ENCODE assay signal across 25 cellular contexts in genomic region chr16:1949507-1949906, GRCh38. TPM values are rescaled to one million over a fixed set of nuclear protein-coding genes. Genes with fewer than 3 reads are reported as not detected.
A peak's percentile ranks its signal among the peaks of the same experiment; 100 is the strongest.
DNase-seq lines count a peak whose midpoint lies in the region; ATAC-seq, FAIRE-seq and TF ChIP-seq lines count a peak whose summit lies in the region.
"Had no signal": no experiment of that assay in that cellular context is flagged by ENCODE, and none has a peak within 500 bp of the region (broad histone marks: within the 10 kb centered on the region; RNA-seq: fewer than 3 reads in every experiment).

No MANE protein-coding gene starts in this region.

- H3K9ac ChIP-seq in neuronal stem cell (ENCODE audit: low read depth, low read length, poor library complexity) = no peak overlapping the region
- H3K9ac ChIP-seq in skeletal muscle tissue (ENCODE audit: low read depth in 1 of 3, low read length in 3 of 3) = peak overlapping the region in 1 of 3 donors; percentile 83

- H3K4me3 ChIP-seq in bronchial epithelial cell (ENCODE audit: low read depth, low read length) (no peak overlapping the region), epithelial cell of esophagus (ENCODE audit: low read length) (no peak overlapping the region), neuronal stem cell (ENCODE audit: low read length in 2 of 2) (no peak overlapping the region), skeletal muscle tissue (ENCODE audit: low read length in 3 of 3) (no peak overlapping the region)
- H3K4me3 ChIP-seq: GM23338 had no signal

- no peak for ATAC-seq in stimulated activated naive CD8-positive, alpha-beta T cell treated with anti-CD3 and anti-CD28 coated beads, Interleukin-15, amount 100 ng/mL, for 72 hours
- ATAC-seq: GM23338 had no signal

- no peak overlapping the region for H3K18ac ChIP-seq in neuronal stem cell (ENCODE audit: low read length)

- WGBS in neuronal stem cell (ENCODE audit: extremely low coverage in 2 of 2, insufficient read length in 2 of 2, insufficient replicate concordance in 1 of 2), 2 donors = no CpG with 5 or more reads among the region's 11 CpGs

- H3K27ac ChIP-seq in neuronal stem cell (replicated peaks; ENCODE audit: low read length) (no peak overlapping the region), skeletal muscle tissue (ENCODE audit: low read depth, low read length) (peak overlapping the region; percentile 93)

- no peak overlapping the region for H2BK120ac ChIP-seq in neuronal stem cell (ENCODE audit: low read depth, low read length)

- no peaks in the 10 kb centered on the region for H3K27me3 Mint-ChIP-seq in stimulated activated naive CD8-positive, alpha-beta T cell treated with anti-CD3 and anti-CD28 coated beads, Interleukin-15, amount 100 ng/mL, for 72 hours
- H3K27me3 Mint-ChIP-seq: CD4-positive, alpha-beta memory T cell had no signal

- H2BK12ac ChIP-seq in neuronal stem cell (ENCODE audit: low read length) = no peak overlapping the region

- no peaks in the 10 kb centered on the region for H3K79me1 ChIP-seq in neuronal stem cell (ENCODE audit: low read depth, low read length)

- H2AK5ac ChIP-seq in neuronal stem cell (ENCODE audit: low read depth, low read length) = no peak overlapping the region

- H3K4me1 ChIP-seq in neuronal stem cell (ENCODE audit: control insufficient read depth in 2 of 2, insufficient read depth in 1 of 2, low read depth in 1 of 2, low read length in 2 of 2) (no peaks in the 10 kb centered on the region), skeletal muscle tissue (ENCODE audit: control insufficient read depth in 3 of 3, insufficient read depth in 3 of 3, low read length in 3 of 3) (peaks cover 54 to 76% (median 63%) of the 10 kb centered on the region in 3 donors)

- no peak overlapping the region for H2BK5ac ChIP-seq in neuronal stem cell (ENCODE audit: low read length)

- H3K4me2 ChIP-seq in neuronal stem cell (ENCODE audit: insufficient read depth, low read length, poor library complexity, severe bottlenecking) = no peak overlapping the region
- H3K4me2 ChIP-seq: GM23338 had no signal

- H3K9me3 Mint-ChIP-seq in stimulated activated naive CD8-positive, alpha-beta T cell treated with anti-CD3 and anti-CD28 coated beads, Interleukin-15, amount 100 ng/mL, for 72 hours = no peaks in the 10 kb centered on the region
- H3K9me3 Mint-ChIP-seq: CD4-positive, alpha-beta memory T cell; GM23338 had no signal

- no peaks in the 10 kb centered on the region for H3K27me3 ChIP-seq in bronchial epithelial cell (ENCODE audit: control insufficient read depth, insufficient read depth, low read length)
- peaks cover 0 to 7% (median 0%) of the 10 kb centered on the region in 3 experiments for H3K27me3 ChIP-seq in neuronal stem cell (ENCODE audit: control insufficient read depth in 3 of 3, insufficient read depth in 3 of 3, low read depth in 1 of 3, low read length in 3 of 3)
- no peaks in the 10 kb centered on the region for H3K27me3 ChIP-seq in skeletal muscle tissue (ENCODE audit: control insufficient read depth in 3 of 3, insufficient read depth in 3 of 3, low read length in 3 of 3)

- H4K91ac ChIP-seq in neuronal stem cell (ENCODE audit: low read depth, low read length, poor library complexity) = no peak overlapping the region

- no peak for FAIRE-seq in bronchial epithelial cell (lab: Jason Lieb, UNC)
- FAIRE-seq: GM12891, GM18507 had no signal

- peak; percentile 51 for DNase-seq in bronchial epithelial cell (ENCODE audit: low read depth)
- DNase-seq in epithelial cell of esophagus (ENCODE audit: low read depth) = peak; percentile 71
- no peak for DNase-seq in neuronal stem cell (ENCODE audit: low spot score)
- no peak for DNase-seq in activated CD4-positive, alpha-beta T cell treated with anti-CD3 and anti-CD28 coated beads, Interleukin-2, amount 50 U/mL, for 4 hours
- no peak for DNase-seq in NCI-H82 treated with DMSO at 0.1 percent for 48 hours (lab: John Stamatoyannopoulos, UW; ENCODE audit: unreplicated experiment)
- no peak for DNase-seq in stimulated activated naive CD8-positive, alpha-beta T cell treated with anti-CD3 and anti-CD28 coated beads, Interleukin-15, amount 100 ng/mL, for 72 hours
- no peak for DNase-seq in T1000 (lab: John Stamatoyannopoulos, UW)
- DNase-seq: C1 segment of cervical spinal cord, Calu3, COR-L47, DMS53, DMS79 treated with DMSO at 0.1 percent for 48 hours, GF-D8, H9 had no signal

- H3K36me3 ChIP-seq in bronchial epithelial cell (ENCODE audit: control insufficient read depth, insufficient read depth, low read length) = no peaks in the 10 kb centered on the region
- no peaks in the 10 kb centered on the region for H3K36me3 ChIP-seq in neuronal stem cell (replicated peaks in 1 of 2; ENCODE audit: control insufficient read depth in 2 of 2, insufficient read depth in 2 of 2, low read length in 2 of 2)
- H3K36me3 ChIP-seq in skeletal muscle tissue (ENCODE audit: control insufficient read depth in 3 of 3, insufficient read depth in 3 of 3, low read length in 3 of 3) = peaks cover 15 to 17% (median 15%) of the 10 kb centered on the region in 3 donors

- no peaks in the 10 kb centered on the region for H3K9me3 ChIP-seq in neuronal stem cell (replicated peaks in 1 of 2; ENCODE audit: control insufficient read depth in 2 of 2, insufficient read depth in 1 of 2, low read depth in 1 of 2, low read length in 2 of 2)
- H3K9me3 ChIP-seq in skeletal muscle tissue (ENCODE audit: control insufficient read depth in 3 of 3, low read length in 3 of 3) = no peaks in the 10 kb centered on the region

- H3K14ac ChIP-seq in neuronal stem cell (ENCODE audit: low read length) = peak overlapping the region; percentile 71

- no peak overlapping the region for H4K8ac ChIP-seq in neuronal stem cell (ENCODE audit: low read depth, low read length)

- H3K4ac ChIP-seq in neuronal stem cell (ENCODE audit: low read length) = no peak overlapping the region

- no peak for TF ChIP-seq CTCF in bronchial epithelial cell (IDR thresholded peaks at IDR 0.05; ENCODE audit: insufficient read depth, low read length, severe bottlenecking)
- no peak for TF ChIP-seq CTCF in epithelial cell of esophagus (IDR thresholded peaks at IDR 0.05; ENCODE audit: insufficient read depth, low read depth, low read length, missing control alignments)

- H2AFZ ChIP-seq in neuronal stem cell (ENCODE audit: low read length) = no peak overlapping the region
- H2AFZ ChIP-seq: GM23338 had no signal

- no peak overlapping the region for H3K23ac ChIP-seq in neuronal stem cell (ENCODE audit: low read depth, low read length, poor library complexity)

- H2BK15ac ChIP-seq in neuronal stem cell (ENCODE audit: low read length) = no peak overlapping the region

- no peak overlapping the region for H3K27ac Mint-ChIP-seq in stimulated activated naive CD8-positive, alpha-beta T cell treated with anti-CD3 and anti-CD28 coated beads, Interleukin-15, amount 100 ng/mL, for 72 hours
- H3K27ac Mint-ChIP-seq: CD4-positive, alpha-beta memory T cell; GM23338; H9 had no signal

- no peak overlapping the region for H3K4me3 Mint-ChIP-seq in stimulated activated naive CD8-positive, alpha-beta T cell treated with anti-CD3 and anti-CD28 coated beads, Interleukin-15, amount 100 ng/mL, for 72 hours
- H3K4me3 Mint-ChIP-seq: CD4-positive, alpha-beta memory T cell; GM23338; H9 had no signal

- H3K4me1 Mint-ChIP-seq in stimulated activated naive CD8-positive, alpha-beta T cell treated with anti-CD3 and anti-CD28 coated beads, Interleukin-15, amount 100 ng/mL, for 72 hours = peaks cover 10% of the 10 kb centered on the region

RNA-seq across cellular contexts. Expression of gene RPL3L, which starts 5.0 kb away (rescaled TPM):
- under 0.01 and 0.13 TPM in 2 replicates for total RNA-seq in bronchial epithelial cell
- polyA plus RNA-seq in neuronal stem cell (2013, experiment 1 of 2) = 0.06 TPM
- polyA plus RNA-seq in neuronal stem cell (2013, experiment 2 of 2) = 0.04 TPM
- total RNA-seq in skeletal muscle tissue = 84.5 TPM
- total RNA-seq: A673; Calu3; CD4-positive, alpha-beta memory T cell; Daoy; G401; H4 had no signal
- polyA plus RNA-seq: BJ; CD4-positive, alpha-beta memory T cell had no signal

RNA-seq across cellular contexts. Expression of gene MSRB1, which starts 6.5 kb away (rescaled TPM):
- 2.9 and 6.0 TPM in 2 replicates for total RNA-seq in bronchial epithelial cell
- polyA plus RNA-seq in neuronal stem cell (2013, experiment 1 of 2) = 18.8 TPM
- polyA plus RNA-seq in neuronal stem cell (2013, experiment 2 of 2) = 17.3 TPM
- total RNA-seq in skeletal muscle tissue = 13.6 TPM

RNA-seq across cellular contexts. Expression of gene NDUFB10, which starts 9.8 kb away (rescaled TPM):
- total RNA-seq in bronchial epithelial cell (115 and 219 TPM in 2 replicates), skeletal muscle tissue (130 TPM)
- 135 TPM for polyA plus RNA-seq in neuronal stem cell (2013, experiment 1 of 2)
- polyA plus RNA-seq in neuronal stem cell (2013, experiment 2 of 2) = 129 TPM

RNA-seq across cellular contexts. Expression of gene RPS2, which starts 15.1 kb away (rescaled TPM):
- total RNA-seq in bronchial epithelial cell (5,082 and 6,563 TPM in 2 replicates), skeletal muscle tissue (3,178 TPM)
- polyA plus RNA-seq in neuronal stem cell (2013, experiment 1 of 2) = 7,109 TPM
- 6,979 TPM for polyA plus RNA-seq in neuronal stem cell (2013, experiment 2 of 2)

RNA-seq across cellular contexts. Expression of gene RNF151, which starts 17.1 kb away (rescaled TPM):
- not detected in 2 replicates for total RNA-seq in bronchial epithelial cell
- not detected for polyA plus RNA-seq in neuronal stem cell (2013, experiment 1 of 2)
- not detected for polyA plus RNA-seq in neuronal stem cell (2013, experiment 2 of 2)
- not detected for total RNA-seq in skeletal muscle tissue
- total RNA-seq: A172; A673; Calu3; CD4-positive, alpha-beta memory T cell; Daoy; G401; GM23338; H4 had no signal
- polyA plus RNA-seq: BJ; CD4-positive, alpha-beta memory T cell; GM23338 had no signal

Comparison
In these comparisons a context has a peak if more than half of its experiments do, and no peak if none do; other contexts are left out.
1. DNase-seq: peak in bronchial epithelial cell (single experiment) and epithelial cell of esophagus (single experiment); none in neuronal stem cell (single experiment), activated CD4-positive, alpha-beta T cell treated with anti-CD3 and anti-CD28 coated beads, Interleukin-2, amount 50 U/mL, for 4 hours (0 of 2), NCI-H82 treated with DMSO at 0.1 percent for 48 hours (single experiment), stimulated activated naive CD8-positive, alpha-beta T cell treated with anti-CD3 and anti-CD28 coated beads, Interleukin-15, amount 100 ng/mL, for 72 hours (0 of 2) and T1000 (single experiment).
2. RNA of gene RPL3L, which starts 5.0 kb away (total RNA-seq): 84.5 TPM in skeletal muscle tissue (single experiment); under 0.01 to 0.13 TPM in bronchial epithelial cell; every median in the first group is over 10 times any median in the second.